In the genomic region with DNA sequence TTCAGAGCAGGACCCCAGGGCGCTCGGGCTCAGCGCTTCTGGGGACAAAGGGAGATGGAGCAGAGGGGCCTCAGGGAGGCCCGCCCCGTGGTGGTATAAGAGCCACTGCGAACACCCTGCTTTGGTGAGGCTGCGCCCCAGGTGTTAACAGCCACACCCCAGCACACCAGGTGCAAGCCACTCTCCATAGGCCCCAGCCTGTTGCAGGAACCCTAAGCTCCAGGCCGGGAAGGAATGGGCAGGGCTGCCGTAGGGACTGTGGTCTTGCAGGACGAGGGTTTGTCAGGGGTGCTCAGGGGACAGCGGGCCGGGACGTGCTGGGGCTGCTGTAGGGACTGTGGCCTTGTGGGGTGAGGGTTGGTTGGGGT, we compare ENCODE assay signal across 1 cellular context.
TF ChIP-seq lines count a peak whose summit lies in the region.

No MANE protein-coding gene starts in this region.

TF ChIP-seq in H1, 55 proteins besides CTCF, POLR2A, EP300 and RAD21:
- TF ChIP-seq TEAD4 (IDR thresholded peaks at IDR 0.05; ENCODE audit: low read depth, low read length), result no peak
- no peak for TF ChIP-seq CBX5 (IDR thresholded peaks at IDR 0.05; ENCODE audit: low read depth, low read length)
- TF ChIP-seq JUND (IDR thresholded peaks at IDR 0.05; ENCODE audit: low read length), result no peak
- TF ChIP-seq EZH2 (IDR thresholded peaks at IDR 0.05; ENCODE audit: low read depth, low read length, severe bottlenecking), result no peak
- TF ChIP-seq TBP (IDR thresholded peaks at IDR 0.05; ENCODE audit: low read depth, low read length), result no peak
- TF ChIP-seq, protein P1, sequence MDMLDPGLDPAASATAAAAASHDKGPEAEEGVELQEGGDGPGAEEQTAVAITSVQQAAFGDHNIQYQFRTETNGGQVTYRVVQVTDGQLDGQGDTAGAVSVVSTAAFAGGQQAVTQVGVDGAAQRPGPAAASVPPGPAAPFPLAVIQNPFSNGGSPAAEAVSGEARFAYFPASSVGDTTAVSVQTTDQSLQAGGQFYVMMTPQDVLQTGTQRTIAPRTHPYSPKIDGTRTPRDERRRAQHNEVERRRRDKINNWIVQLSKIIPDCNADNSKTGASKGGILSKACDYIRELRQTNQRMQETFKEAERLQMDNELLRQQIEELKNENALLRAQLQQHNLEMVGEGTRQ (IDR thresholded peaks at IDR 0.05; ENCODE audit: low read length), result no peak
- no peak for TF ChIP-seq FOSL1 (IDR thresholded peaks at IDR 0.05; ENCODE audit: insufficient read depth, low read depth, low read length)
- TF ChIP-seq GABPA (IDR thresholded peaks at IDR 0.05; ENCODE audit: borderline replicate concordance, insufficient read depth, low read length), result no peak
- no peak for TF ChIP-seq TAF1 (IDR thresholded peaks at IDR 0.05; ENCODE audit: low read depth, low read length)
- TF ChIP-seq SIX5 (IDR thresholded peaks at IDR 0.05; ENCODE audit: low read depth, low read length), result no peak
- TF ChIP-seq, protein P2, sequence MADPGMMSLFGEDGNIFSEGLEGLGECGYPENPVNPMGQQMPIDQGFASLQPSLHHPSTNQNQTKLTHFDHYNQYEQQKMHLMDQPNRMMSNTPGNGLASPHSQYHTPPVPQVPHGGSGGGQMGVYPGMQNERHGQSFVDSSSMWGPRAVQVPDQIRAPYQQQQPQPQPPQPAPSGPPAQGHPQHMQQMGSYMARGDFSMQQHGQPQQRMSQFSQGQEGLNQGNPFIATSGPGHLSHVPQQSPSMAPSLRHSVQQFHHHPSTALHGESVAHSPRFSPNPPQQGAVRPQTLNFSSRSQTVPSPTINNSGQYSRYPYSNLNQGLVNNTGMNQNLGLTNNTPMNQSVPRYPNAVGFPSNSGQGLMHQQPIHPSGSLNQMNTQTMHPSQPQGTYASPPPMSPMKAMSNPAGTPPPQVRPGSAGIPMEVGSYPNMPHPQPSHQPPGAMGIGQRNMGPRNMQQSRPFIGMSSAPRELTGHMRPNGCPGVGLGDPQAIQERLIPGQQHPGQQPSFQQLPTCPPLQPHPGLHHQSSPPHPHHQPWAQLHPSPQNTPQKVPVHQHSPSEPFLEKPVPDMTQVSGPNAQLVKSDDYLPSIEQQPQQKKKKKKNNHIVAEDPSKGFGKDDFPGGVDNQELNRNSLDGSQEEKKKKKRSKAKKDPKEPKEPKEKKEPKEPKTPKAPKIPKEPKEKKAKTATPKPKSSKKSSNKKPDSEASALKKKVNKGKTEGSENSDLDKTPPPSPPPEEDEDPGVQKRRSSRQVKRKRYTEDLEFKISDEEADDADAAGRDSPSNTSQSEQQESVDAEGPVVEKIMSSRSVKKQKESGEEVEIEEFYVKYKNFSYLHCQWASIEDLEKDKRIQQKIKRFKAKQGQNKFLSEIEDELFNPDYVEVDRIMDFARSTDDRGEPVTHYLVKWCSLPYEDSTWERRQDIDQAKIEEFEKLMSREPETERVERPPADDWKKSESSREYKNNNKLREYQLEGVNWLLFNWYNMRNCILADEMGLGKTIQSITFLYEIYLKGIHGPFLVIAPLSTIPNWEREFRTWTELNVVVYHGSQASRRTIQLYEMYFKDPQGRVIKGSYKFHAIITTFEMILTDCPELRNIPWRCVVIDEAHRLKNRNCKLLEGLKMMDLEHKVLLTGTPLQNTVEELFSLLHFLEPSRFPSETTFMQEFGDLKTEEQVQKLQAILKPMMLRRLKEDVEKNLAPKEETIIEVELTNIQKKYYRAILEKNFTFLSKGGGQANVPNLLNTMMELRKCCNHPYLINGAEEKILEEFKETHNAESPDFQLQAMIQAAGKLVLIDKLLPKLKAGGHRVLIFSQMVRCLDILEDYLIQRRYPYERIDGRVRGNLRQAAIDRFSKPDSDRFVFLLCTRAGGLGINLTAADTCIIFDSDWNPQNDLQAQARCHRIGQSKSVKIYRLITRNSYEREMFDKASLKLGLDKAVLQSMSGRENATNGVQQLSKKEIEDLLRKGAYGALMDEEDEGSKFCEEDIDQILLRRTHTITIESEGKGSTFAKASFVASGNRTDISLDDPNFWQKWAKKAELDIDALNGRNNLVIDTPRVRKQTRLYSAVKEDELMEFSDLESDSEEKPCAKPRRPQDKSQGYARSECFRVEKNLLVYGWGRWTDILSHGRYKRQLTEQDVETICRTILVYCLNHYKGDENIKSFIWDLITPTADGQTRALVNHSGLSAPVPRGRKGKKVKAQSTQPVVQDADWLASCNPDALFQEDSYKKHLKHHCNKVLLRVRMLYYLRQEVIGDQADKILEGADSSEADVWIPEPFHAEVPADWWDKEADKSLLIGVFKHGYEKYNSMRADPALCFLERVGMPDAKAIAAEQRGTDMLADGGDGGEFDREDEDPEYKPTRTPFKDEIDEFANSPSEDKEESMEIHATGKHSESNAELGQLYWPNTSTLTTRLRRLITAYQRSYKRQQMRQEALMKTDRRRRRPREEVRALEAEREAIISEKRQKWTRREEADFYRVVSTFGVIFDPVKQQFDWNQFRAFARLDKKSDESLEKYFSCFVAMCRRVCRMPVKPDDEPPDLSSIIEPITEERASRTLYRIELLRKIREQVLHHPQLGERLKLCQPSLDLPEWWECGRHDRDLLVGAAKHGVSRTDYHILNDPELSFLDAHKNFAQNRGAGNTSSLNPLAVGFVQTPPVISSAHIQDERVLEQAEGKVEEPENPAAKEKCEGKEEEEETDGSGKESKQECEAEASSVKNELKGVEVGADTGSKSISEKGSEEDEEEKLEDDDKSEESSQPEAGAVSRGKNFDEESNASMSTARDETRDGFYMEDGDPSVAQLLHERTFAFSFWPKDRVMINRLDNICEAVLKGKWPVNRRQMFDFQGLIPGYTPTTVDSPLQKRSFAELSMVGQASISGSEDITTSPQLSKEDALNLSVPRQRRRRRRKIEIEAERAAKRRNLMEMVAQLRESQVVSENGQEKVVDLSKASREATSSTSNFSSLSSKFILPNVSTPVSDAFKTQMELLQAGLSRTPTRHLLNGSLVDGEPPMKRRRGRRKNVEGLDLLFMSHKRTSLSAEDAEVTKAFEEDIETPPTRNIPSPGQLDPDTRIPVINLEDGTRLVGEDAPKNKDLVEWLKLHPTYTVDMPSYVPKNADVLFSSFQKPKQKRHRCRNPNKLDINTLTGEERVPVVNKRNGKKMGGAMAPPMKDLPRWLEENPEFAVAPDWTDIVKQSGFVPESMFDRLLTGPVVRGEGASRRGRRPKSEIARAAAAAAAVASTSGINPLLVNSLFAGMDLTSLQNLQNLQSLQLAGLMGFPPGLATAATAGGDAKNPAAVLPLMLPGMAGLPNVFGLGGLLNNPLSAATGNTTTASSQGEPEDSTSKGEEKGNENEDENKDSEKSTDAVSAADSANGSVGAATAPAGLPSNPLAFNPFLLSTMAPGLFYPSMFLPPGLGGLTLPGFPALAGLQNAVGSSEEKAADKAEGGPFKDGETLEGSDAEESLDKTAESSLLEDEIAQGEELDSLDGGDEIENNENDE (IDR thresholded peaks at IDR 0.05; ENCODE audit: insufficient replicate concordance, low read length), result no peak
- TF ChIP-seq, protein P3, sequence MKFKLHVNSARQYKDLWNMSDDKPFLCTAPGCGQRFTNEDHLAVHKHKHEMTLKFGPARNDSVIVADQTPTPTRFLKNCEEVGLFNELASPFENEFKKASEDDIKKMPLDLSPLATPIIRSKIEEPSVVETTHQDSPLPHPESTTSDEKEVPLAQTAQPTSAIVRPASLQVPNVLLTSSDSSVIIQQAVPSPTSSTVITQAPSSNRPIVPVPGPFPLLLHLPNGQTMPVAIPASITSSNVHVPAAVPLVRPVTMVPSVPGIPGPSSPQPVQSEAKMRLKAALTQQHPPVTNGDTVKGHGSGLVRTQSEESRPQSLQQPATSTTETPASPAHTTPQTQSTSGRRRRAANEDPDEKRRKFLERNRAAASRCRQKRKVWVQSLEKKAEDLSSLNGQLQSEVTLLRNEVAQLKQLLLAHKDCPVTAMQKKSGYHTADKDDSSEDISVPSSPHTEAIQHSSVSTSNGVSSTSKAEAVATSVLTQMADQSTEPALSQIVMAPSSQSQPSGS (IDR thresholded peaks at IDR 0.05; ENCODE audit: low read length), result no peak
- TF ChIP-seq SIRT6 (IDR thresholded peaks at IDR 0.05; ENCODE audit: low read length), result no peak
- no peak for TF ChIP-seq SAP30 (IDR thresholded peaks at IDR 0.05; ENCODE audit: insufficient read depth, insufficient replicate concordance, low read length)
- TF ChIP-seq SP2 (IDR thresholded peaks at IDR 0.05; ENCODE audit: low read length), result no peak
- TF ChIP-seq POLR2AphosphoS5 (IDR thresholded peaks at IDR 0.05; ENCODE audit: low read depth, low read length), result no peak
- TF ChIP-seq ZNF274 (IDR thresholded peaks at IDR 0.05; ENCODE audit: borderline replicate concordance, extremely low read depth, low read length), result no peak
- TF ChIP-seq TAF7 (optimal IDR thresholded peaks at IDR 0.05; ENCODE audit: borderline replicate concordance, low read depth, low read length), result no peak
- no peak for TF ChIP-seq BCL11A (IDR thresholded peaks at IDR 0.05; ENCODE audit: low read depth in 2 of 2, low read length in 2 of 2)
- no peak for TF ChIP-seq BRCA1 (IDR thresholded peaks at IDR 0.05; ENCODE audit: low read depth, low read length)
